In genomic region chr2:230447455-230448451, GRCh38 we compare ENCODE assay signal across 9 cellular contexts. TPM values are rescaled to one million over a fixed set of nuclear protein-coding genes. Genes with fewer than 3 reads are reported as not detected.
A peak's percentile ranks its signal among the peaks of the same experiment; 100 is the strongest.
DNase-seq lines count a peak whose midpoint lies in the region; ATAC-seq lines count a peak whose summit lies in the region.
"Had no signal": no experiment of that assay in that cellular context is flagged by ENCODE, and none has a peak within 500 bp of the region (broad histone marks: within the 10 kb centered on the region; RNA-seq: fewer than 3 reads in every experiment).

No MANE protein-coding gene starts in this region.

- H4K20me1 ChIP-seq in GM23248 (ENCODE audit: insufficient read depth) = no peaks in the 10 kb centered on the region; the same call in 1 of the 2 replicates

- H3K27me3 Mint-ChIP-seq in CD4-positive, alpha-beta memory T cell = no peaks in the 10 kb centered on the region
- H3K27me3 Mint-ChIP-seq in activated naive CD8-positive, alpha-beta T cell = no peaks in the 10 kb centered on the region

- in situ Hi-C loops in GM23248 (cut with MboI) = no loop called here

- H3K27ac Mint-ChIP-seq in CD4-positive, alpha-beta memory T cell = peak overlapping the region; percentile 81 to 97 (median 92)
- peak overlapping the region; percentile 93 for H3K27ac Mint-ChIP-seq in activated naive CD8-positive, alpha-beta T cell

- H3K27ac ChIP-seq in CD4-positive, alpha-beta memory T cell (ENCODE audit: low read depth, low read length) = peak overlapping the region; percentile 22
- no peak overlapping the region for H3K27ac ChIP-seq in GM23248
- H3K27ac ChIP-seq: parathyroid adenoma had no signal

- no peak overlapping the region for H2AFZ ChIP-seq in GM23248
- H2AFZ ChIP-seq: parathyroid adenoma had no signal

- peak; percentile 34 to 67 (median 44) for DNase-seq in CD4-positive, alpha-beta memory T cell
- DNase-seq in NCI-H187 (lab: John Stamatoyannopoulos, UW) (no peak), GM23248 (no peak), DMS 273 (lab: John Stamatoyannopoulos, UW; ENCODE audit: unreplicated experiment) (no peak)
- DNase-seq in activated CD4-positive, CD25-positive, alpha-beta regulatory T cell treated with anti-CD3 and anti-CD28 coated beads, Interleukin-2, amount 50 U/mL, for 72 hours = no peak

- peaks cover 45 to 80% (median 61%) of the 10 kb centered on the region in 4 donors for H3K4me1 Mint-ChIP-seq in CD4-positive, alpha-beta memory T cell
- peaks cover 63% of the 10 kb centered on the region for H3K4me1 Mint-ChIP-seq in activated naive CD8-positive, alpha-beta T cell (ENCODE audit: low read depth)

- no peaks in the 10 kb centered on the region for H3K9me3 ChIP-seq in CD4-positive, alpha-beta memory T cell (ENCODE audit: control insufficient read depth in 1 of 2, low read length in 2 of 2)
- H3K9me3 ChIP-seq in GM23248 (ENCODE audit: low read depth) = no peaks in the 10 kb centered on the region

- POLR2A ChIA-PET in CD4-positive, alpha-beta memory T cell (lab: Charles Lee; ENCODE audit: partially characterized antibody) = interaction anchor here (0.6 to 1.6 kb wide), 9 partner anchors 14 to 197 kb away, joined by 3 to 6 read pairs (median 3); partner anchors contain the start of genes SP100 and SP140L

- H3K9ac ChIP-seq in GM23248 = no peak overlapping the region
- H3K9ac ChIP-seq: parathyroid adenoma had no signal

- 96 to 97% methylated on average over 8 of the region's 8 CpGs for WGBS in GM23248 (ENCODE audit: low coverage in 1 of 2, low lambda C conversion rate in 2 of 2, missing lambda C conversion rate in 2 of 2), 2 experiments

- no peaks in the 10 kb centered on the region for H3K27me3 ChIP-seq in CD4-positive, alpha-beta memory T cell (ENCODE audit: insufficient read depth, low read length)
- H3K27me3 ChIP-seq in GM23248 (replicated peaks; ENCODE audit: insufficient read depth) = no peaks in the 10 kb centered on the region

- intact Hi-C loops in CD4-positive, alpha-beta memory T cell (cut with micrococcal nuclease) = no loop called here

- H3K9me3 Mint-ChIP-seq in CD4-positive, alpha-beta memory T cell = peaks cover 0 to 1% (median 0%) of the 10 kb centered on the region in 8 donors
- H3K9me3 Mint-ChIP-seq in activated naive CD8-positive, alpha-beta T cell (ENCODE audit: low read depth) = no peaks in the 10 kb centered on the region

- peak overlapping the region in 7 of 8 donors; percentile 25 to 75 (median 62) for H3K4me3 Mint-ChIP-seq in CD4-positive, alpha-beta memory T cell
- peak overlapping the region; percentile 72 for H3K4me3 Mint-ChIP-seq in activated naive CD8-positive, alpha-beta T cell

- CTCF ChIA-PET in CD4-positive, alpha-beta memory T cell (lab: Charles Lee; ENCODE audit: partially characterized antibody) = interaction anchor here (0.8 to 1.6 kb wide), 5 partner anchors 23 to 245 kb away, joined by 3 to 6 read pairs (median 3); no protein-coding TSS in a partner anchor

- H3K36me3 Mint-ChIP-seq in CD4-positive, alpha-beta memory T cell = peaks cover 82 to 83% of the 10 kb centered on the region in 2 donors
- H3K36me3 Mint-ChIP-seq in activated naive CD8-positive, alpha-beta T cell = peaks cover 48% of the 10 kb centered on the region

- H3K4me2 ChIP-seq in GM23248 (ENCODE audit: unreplicated experiment) = no peak overlapping the region

- peak; percentile 77 for ATAC-seq in GM19438 (IDR thresholded peaks at IDR 0.05; ENCODE audit: low read depth, unreplicated experiment)
- peak; percentile 88 for ATAC-seq in HG03175 (IDR thresholded peaks at IDR 0.05; ENCODE audit: unreplicated experiment)

- H3K79me2 ChIP-seq in GM23248 (ENCODE audit: insufficient read depth) = peaks cover 63% of the 10 kb centered on the region
- H3K79me2 ChIP-seq: parathyroid adenoma had no signal

- H3F3A ChIP-seq in GM23248 (ENCODE audit: insufficient read depth) = peaks cover 14% of the 10 kb centered on the region

- peaks cover 43% of the 10 kb centered on the region for H3K4me1 ChIP-seq in CD4-positive, alpha-beta memory T cell (ENCODE audit: insufficient read depth, low read length)
- peaks cover 12% of the 10 kb centered on the region for H3K4me1 ChIP-seq in GM23248 (ENCODE audit: insufficient read depth)
- H3K4me1 ChIP-seq: parathyroid adenoma had no signal

- no peak overlapping the region for H3K4me3 ChIP-seq in CD4-positive, alpha-beta memory T cell (ENCODE audit: low read length in 2 of 2)
- no peak overlapping the region for H3K4me3 ChIP-seq in GM23248

- H3K36me3 ChIP-seq in CD4-positive, alpha-beta memory T cell (ENCODE audit: insufficient read depth, low read length) = peaks cover 71% of the 10 kb centered on the region
- peaks cover 79% of the 10 kb centered on the region for H3K36me3 ChIP-seq in GM23248 (ENCODE audit: low read depth)

- H3K9me2 ChIP-seq in GM23248 (ENCODE audit: insufficient read depth) = no peaks in the 10 kb centered on the region

RNA-seq across cellular contexts. Expression of gene SP100, which starts 31.8 kb away (rescaled TPM):
- total RNA-seq in CD4-positive, alpha-beta memory T cell = 100 to 1,000 TPM; 210 to 226 TPM
- 100 to 1,000 TPM; 101 to 222 TPM for polyA plus RNA-seq in CD4-positive, alpha-beta memory T cell
- 73.5 and 75.8 TPM in 2 replicates for total RNA-seq in GM23248 (2014; rRNA removed; shearing (Covaris generic))
- polyA plus RNA-seq in GM23248 (2016; fragmentation: Nextera tagmentation; extraction: Ambion mirVana) = 108 TPM in 2 replicates

Comparison
In these comparisons a context has a peak if more than half of its experiments do, and no peak if none do; other contexts are left out.
1. DNase-seq: peak in CD4-positive, alpha-beta memory T cell (5 of 5); none in NCI-H187 (0 of 2), GM23248 (single experiment), activated CD4-positive, CD25-positive, alpha-beta regulatory T cell treated with anti-CD3 and anti-CD28 coated beads, Interleukin-2, amount 50 U/mL, for 72 hours (single experiment) and DMS 273 (single experiment).